17 cellular contexts compared by ENCODE assay signal in the genomic region with DNA sequence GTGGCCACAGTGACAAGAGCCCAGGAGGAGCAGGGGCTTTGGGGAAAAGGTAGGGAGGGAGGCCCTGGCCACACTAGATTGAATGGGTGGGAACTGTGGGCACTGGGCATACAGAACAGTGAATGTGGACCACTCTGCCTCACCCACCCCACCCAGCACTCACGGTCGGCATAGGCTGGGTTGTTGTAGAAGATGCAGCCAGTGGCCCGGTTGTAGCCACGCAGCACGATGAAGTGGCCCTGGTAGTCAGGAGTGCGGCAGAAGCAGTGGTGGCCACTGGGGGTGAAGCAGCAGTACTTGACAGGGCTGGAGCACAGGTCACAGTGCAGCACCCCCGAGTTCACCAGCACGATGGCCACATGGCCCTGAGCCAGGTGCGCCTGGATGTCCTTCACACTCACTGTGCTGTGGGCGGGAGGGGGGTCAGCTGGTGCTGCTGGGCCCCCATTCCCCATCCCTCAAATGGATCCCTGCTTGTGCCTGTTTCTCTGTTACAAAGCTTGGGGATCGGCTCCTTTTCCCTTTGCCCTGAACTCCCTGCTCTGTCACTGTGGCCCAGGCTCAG. TPM values are rescaled to one million over a fixed set of nuclear protein-coding genes. Genes with fewer than 3 reads are reported as not detected.
"Had no signal": no experiment of that assay in that cellular context is flagged by ENCODE, and none has a peak within 500 bp of the region (broad histone marks: within the 10 kb centered on the region; RNA-seq: fewer than 3 reads in every experiment).

No MANE protein-coding gene starts in this region.

- H3K4me3 ChIP-seq: coronary artery, hepatocyte, SK-N-MC, transverse colon had no signal

- H3K27ac Mint-ChIP-seq: activated CD8-positive, alpha-beta T cell treated with anti-CD3 and anti-CD28 coated beads, Interleukin-2, amount 10 ng/mL, durations not matched to agents 7 days and 5 days; activated T-helper 1 cell treated with anti-CD3 and anti-CD28 coated beads, Interleukin-12 subunit alpha, Interleukin-12 subunit beta, Interleukin-2, Interleukin-4 antibody, amounts not matched to agents 30 ng/mL and 10 ng/mL and 1 ng/mL, durations not matched to agents 14 hours and 24 hours and 36 hours; natural killer cell treated with Interleukin-12 subunit alpha and Interleukin-12 subunit beta and Interleukin-15 and Interleukin-18, amount 100 ng/mL, for 72 hours; T-cell had no signal

- DNase-seq: activated CD4-positive, alpha-beta T cell treated with anti-CD3 and anti-CD28 coated beads for 4 hours; activated CD8-positive, alpha-beta memory T cell treated with anti-CD3 and anti-CD28 coated beads, Interleukin-2, amount 50 U/mL, for 48 hours; activated CD8-positive, alpha-beta T cell treated with anti-CD3 and anti-CD28 coated beads, Interleukin-2, amount 10 ng/mL, durations not matched to agents 7 days and 5 days; activated naive CD4-positive, alpha-beta T cell; caudate nucleus; effector CD8-positive, alpha-beta T cell; stimulated activated CD4-positive, alpha-beta T cell treated with anti-CD3 and anti-CD28 coated beads, Interleukin-4, amount 100 ng/mL, for 24 hours; T-cell; transverse colon had no signal

- H3K4me3 Mint-ChIP-seq: activated CD8-positive, alpha-beta T cell treated with anti-CD3 and anti-CD28 coated beads, Interleukin-2, amount 10 ng/mL, durations not matched to agents 7 days and 5 days; activated T-helper 1 cell treated with anti-CD3 and anti-CD28 coated beads, Interleukin-12 subunit alpha, Interleukin-12 subunit beta, Interleukin-2, Interleukin-4 antibody, amounts not matched to agents 30 ng/mL and 10 ng/mL and 1 ng/mL, durations not matched to agents 14 hours and 24 hours and 36 hours; natural killer cell treated with Interleukin-12 subunit alpha and Interleukin-12 subunit beta and Interleukin-15 and Interleukin-18, amount 100 ng/mL, for 72 hours; T-cell had no signal

- H3K27ac ChIP-seq: SK-N-MC had no signal

- H3K4me2 ChIP-seq: hepatocyte had no signal

- H3K9me3 ChIP-seq: transverse colon had no signal

- H3K9me3 Mint-ChIP-seq: activated T-helper 1 cell treated with anti-CD3 and anti-CD28 coated beads, Interleukin-12 subunit alpha, Interleukin-12 subunit beta, Interleukin-2, Interleukin-4 antibody, amounts not matched to agents 30 ng/mL and 10 ng/mL and 1 ng/mL, durations not matched to agents 14 hours and 24 hours and 36 hours; natural killer cell treated with Interleukin-12 subunit alpha and Interleukin-12 subunit beta and Interleukin-15 and Interleukin-18, amount 100 ng/mL, for 72 hours; T-cell had no signal

- H3K27me3 Mint-ChIP-seq: natural killer cell treated with Interleukin-12 subunit alpha and Interleukin-12 subunit beta and Interleukin-15 and Interleukin-18, amount 100 ng/mL, for 72 hours; T-cell had no signal

- H2AFZ ChIP-seq: hepatocyte had no signal

- H3K27me3 ChIP-seq: hepatocyte, transverse colon had no signal

- ATAC-seq: T-cell had no signal

RNA-seq across cellular contexts. Expression of gene UPB1, which starts 48.6 kb away (rescaled TPM):
- total RNA-seq: fibroblast of lung, kidney epithelial cell, lung microvascular endothelial cell had no signal
